11 cellular contexts compared by ENCODE assay signal in the genomic region with DNA sequence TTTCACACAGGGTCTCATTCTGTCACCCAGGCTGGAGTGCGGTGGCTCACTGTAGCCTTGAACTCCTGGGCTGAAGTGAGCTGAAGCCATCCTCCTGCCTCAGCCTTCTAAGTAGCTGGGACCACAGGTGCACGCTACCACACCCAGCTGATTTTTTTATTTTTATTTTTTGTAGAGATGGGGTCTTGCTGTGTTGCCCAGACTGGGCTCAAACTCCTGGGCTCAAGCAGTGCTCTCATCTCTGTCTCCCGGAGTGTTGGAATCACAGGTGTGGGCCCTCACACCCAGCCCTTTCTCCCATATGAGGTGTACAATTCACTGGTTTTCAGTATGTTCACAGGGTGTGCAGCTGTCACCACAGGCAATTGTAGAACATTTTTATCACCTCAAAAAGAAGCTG.
"Had no signal": no experiment of that assay in that cellular context is flagged by ENCODE, and none has a peak within 500 bp of the region (broad histone marks: within the 10 kb centered on the region; RNA-seq: fewer than 3 reads in every experiment).

No MANE protein-coding gene starts in this region.

- H3K27ac ChIP-seq: parathyroid adenoma, vagina had no signal

- DNase-seq: activated naive CD4-positive, alpha-beta T cell treated with anti-CD3 and anti-CD28 coated beads for 36 hours; amniotic stem cell; stimulated activated CD4-positive, alpha-beta T cell treated with anti-CD3 and anti-CD28 coated beads, Interleukin-15, amount 100 ng/mL, for 24 hours; stimulated activated CD4-positive, alpha-beta T cell treated with anti-CD3 and anti-CD28 coated beads, Interleukin-4, amount 100 ng/mL, for 24 hours; stimulated activated naive CD4-positive, alpha-beta T cell; transverse colon had no signal

- H3K27ac Mint-ChIP-seq: activated naive CD4-positive, alpha-beta T cell treated with anti-CD3 and anti-CD28 coated beads for 36 hours; activated T-helper 2 cell treated with anti-CD3 and anti-CD28 coated beads, Interferon-gamma antibody, Interleukin-2, Interleukin-4, amounts not matched to agents 10 μg/mL and 5 μg/mL and 100 μg/mL, durations not matched to agents 14 hours and 24 hours and 36 hours; mesothelial cell of epicardium had no signal

- H3K4me3 ChIP-seq: lung, transverse colon, vagina had no signal

- H3K36me3 Mint-ChIP-seq: mesothelial cell of epicardium had no signal

- H3K36me3 ChIP-seq: transverse colon, vagina had no signal

- H3K4me3 Mint-ChIP-seq: activated naive CD4-positive, alpha-beta T cell treated with anti-CD3 and anti-CD28 coated beads for 36 hours; mesothelial cell of epicardium had no signal

- H3K27me3 ChIP-seq: transverse colon, vagina had no signal

- H3K9me3 ChIP-seq: transverse colon, vagina had no signal

- H2AFZ ChIP-seq: parathyroid adenoma had no signal

- H3K9me3 Mint-ChIP-seq: activated naive CD4-positive, alpha-beta T cell treated with anti-CD3 and anti-CD28 coated beads for 36 hours; activated T-helper 2 cell treated with anti-CD3 and anti-CD28 coated beads, Interferon-gamma antibody, Interleukin-2, Interleukin-4, amounts not matched to agents 10 μg/mL and 5 μg/mL and 100 μg/mL, durations not matched to agents 14 hours and 24 hours and 36 hours; mesothelial cell of epicardium had no signal
